ENCODE assay signal across 16 cellular contexts in genomic region chr3:112746675-112747276, GRCh38.
DNase-seq lines count a peak whose midpoint lies in the region; ATAC-seq, FAIRE-seq and TF ChIP-seq lines count a peak whose summit lies in the region.
"Had no signal": no experiment of that assay in that cellular context is flagged by ENCODE, and none has a peak within 500 bp of the region (broad histone marks: within the 10 kb centered on the region; RNA-seq: fewer than 3 reads in every experiment).

No MANE protein-coding gene starts in this region.

- H2AK5ac ChIP-seq in IMR-90 (ENCODE audit: low read depth, low read length) = no peak overlapping the region

- WGBS in IMR-90 (ENCODE audit: extremely low coverage in 2 of 2, insufficient read length in 1 of 2), 2 experiments = no CpG with 5 or more reads among the region's 6 CpGs
- WGBS in K562 (ENCODE audit: insufficient coverage, low coverage, missing lambda C conversion rate) = 8% methylated on average over 6 of the region's 6 CpGs

- H3K23ac ChIP-seq in IMR-90 (ENCODE audit: low read depth, low read length) = no peak overlapping the region

- no peak overlapping the region for H4K91ac ChIP-seq in IMR-90 (ENCODE audit: insufficient read depth, low read depth, low read length)

- H3K36me3 ChIP-seq in ACC112 (ENCODE audit: insufficient read depth, low read length) (no peaks in the 10 kb centered on the region), IMR-90 (ENCODE audit: control insufficient read depth, insufficient read depth, low read length) (no peaks in the 10 kb centered on the region), K562 (ENCODE audit: control insufficient read depth, insufficient read depth, low read length) (no peaks in the 10 kb centered on the region)

- POLR2A ChIA-PET in IMR-90 (lab: Charles Lee; ENCODE audit: unreplicated experiment) (interaction anchor here (0.6 kb wide), 1 partner anchor 62 kb away, joined by 3 read pairs; no protein-coding TSS in a partner anchor), K562 (lab: Yijun Ruan, JAX) (interaction anchor here (1.6 kb wide), 1 partner anchor 39 kb away, joined by 3 read pairs; no protein-coding TSS in a partner anchor)

- no peak overlapping the region for H2BK120ac ChIP-seq in IMR-90 (ENCODE audit: low read depth, low read length)

- in situ Hi-C loops in IMR-90 (cut with MboI; ENCODE audit: low sequenced_read_pairs) = no loop called here
- in situ Hi-C loops in K562 (cut with MboI) = loop anchor here (25.0 kb wide), 1 partner anchor 541 kb away; no protein-coding TSS in a partner anchor
- in situ Hi-C loops in GM13977 (cut with MboI; ENCODE audit: low pct_unique_long_range_greater_than_20kb, low sequenced_read_pairs, unreplicated experiment) = no loop called here

- dilution Hi-C loops in IMR-90 (cut with HindIII; ENCODE audit: low sequenced_read_pairs, unreplicated experiment) = no loop called here

- H2AFZ ChIP-seq in ACC112 (ENCODE audit: low read length, unreplicated experiment) (peak overlapping the region; percentile 91), IMR-90 (replicated peaks; ENCODE audit: low read length, poor library complexity) (no peak overlapping the region), K562 (ENCODE audit: low read depth, low read length) (no peak overlapping the region)

- TF ChIP-seq EP300 in K562 (IDR thresholded peaks at IDR 0.05; ENCODE audit: low read length) = peak; percentile 69; the same call in 1 of the 2 replicates

- ATAC-seq in IMR-90 (ENCODE audit: low read depth) (peak; percentile 72), K562 (peak; percentile 83), HG03196 (IDR thresholded peaks at IDR 0.05; ENCODE audit: unreplicated experiment) (no peak), GM21360 (IDR thresholded peaks at IDR 0.05; ENCODE audit: unreplicated experiment) (no peak)
- ATAC-seq: activated T-cell treated with anti-CD3 and anti-CD28 coated beads, Interleukin-2, amount 50 U/mL, for 4 hours had no signal

- peak overlapping the region; percentile 34 for H2BK5ac ChIP-seq in IMR-90 (ENCODE audit: low read depth, low read length, poor library complexity, severe bottlenecking)

- TF ChIP-seq CTCF in IMR-90 (conservative IDR thresholded peaks at IDR 0.05; ENCODE audit: low read depth, low read length) (no peak), K562 (IDR thresholded peaks at IDR 0.05 in 2 of 3, conservative IDR thresholded peaks at IDR 0.05 in 1 of 3; ENCODE audit: insufficient read depth in 2 of 3, low read depth in 1 of 3, low read length in 3 of 3) (no peak), GM13977 (IDR thresholded peaks at IDR 0.05; ENCODE audit: extremely low read depth, insufficient read depth, missing control alignments) (no peak), GM10266 (IDR thresholded peaks at IDR 0.05; ENCODE audit: control insufficient read depth, insufficient read depth, low read depth, missing control alignments) (no peak)

- no peak overlapping the region for H3K9ac ChIP-seq in IMR-90 (ENCODE audit: low read depth, low read length)
- no peak overlapping the region for H3K9ac ChIP-seq in K562 (ENCODE audit: insufficient read depth in 1 of 2, low read depth in 2 of 2, low read length in 2 of 2)

- H3K27ac ChIP-seq in ACC112 (ENCODE audit: low read depth, low read length) (peak overlapping the region; percentile 40), IMR-90 (ENCODE audit: insufficient read depth, low read length) (no peak overlapping the region), K562 (ENCODE audit: extremely low read depth, low read depth, low read length) (peak overlapping the region; percentile 33; the same call in 1 of the 3 replicates)

- DNase-seq in IMR-90 (peak; percentile 77), K562 (ENCODE audit: extremely low read depth in 1 of 4, low spot score in 3 of 4) (peak in 2 of 4 experiments; percentile 22 to 60), iris pigment epithelial cell (ENCODE audit: low read depth) (peak; percentile 93), GM13977 (ENCODE audit: low spot score) (no peak), GM10266 (ENCODE audit: extremely low spot score) (no peak)
- DNase-seq: activated CD4-positive, alpha-beta T cell treated with anti-CD3 and anti-CD28 coated beads, Interleukin-2, amount 50 U/mL, for 48 hours; activated naive CD8-positive, alpha-beta T cell treated with anti-CD3 and anti-CD28 coated beads, Interleukin-2, amount 10 ng/mL, durations not matched to agents 7 days and 5 days; activated T-cell treated with anti-CD3 and anti-CD28 coated beads, Interleukin-2, amount 50 U/mL, for 4 hours; cerebellar nuclear complex; immature natural killer cell; NCI-H187 treated with DMSO at 0.1 percent for 48 hours; NCI-H524; nephron progenitor cell had no signal

- H3K4me2 ChIP-seq in IMR-90 (ENCODE audit: low read depth, low read length) (peak overlapping the region; percentile 2; the same call in 1 of the 2 replicates), K562 (ENCODE audit: insufficient read depth, low read length) (peak overlapping the region; percentile 24; the same call in 1 of the 2 replicates)

- no peak overlapping the region; the same call in 1 of the 2 replicates for H3K4ac ChIP-seq in IMR-90 (ENCODE audit: low read depth, low read length)

- TF ChIP-seq RAD21 in IMR-90 (IDR thresholded peaks at IDR 0.05; ENCODE audit: low read length) (no peak), K562 (CRISPR knock-in tag; conservative IDR thresholded peaks at IDR 0.05 in 1 of 2, IDR thresholded peaks at IDR 0.05 in 1 of 2) (no peak)

- H3K79me1 ChIP-seq in IMR-90 (ENCODE audit: low read depth in 1 of 2, low read length in 2 of 2) = no peaks in the 10 kb centered on the region

- H3K4me3 ChIP-seq in ACC112 (ENCODE audit: low read depth, low read length) (no peak overlapping the region), IMR-90 (ENCODE audit: insufficient read depth, low read depth, low read length) (no peak overlapping the region), K562 (no peak overlapping the region)

- H3K4me1 ChIP-seq in ACC112 (ENCODE audit: control insufficient read depth, insufficient read depth, low read length, unreplicated experiment) (peaks cover 24% of the 10 kb centered on the region), IMR-90 (ENCODE audit: control insufficient read depth, insufficient read depth, low read length) (peaks cover 2% of the 10 kb centered on the region; the same call in 1 of the 2 replicates), K562 (replicated peaks in 1 of 2; ENCODE audit: control insufficient read depth in 2 of 2, insufficient read depth in 2 of 2, low read length in 2 of 2) (peaks cover 0 to 14% of the 10 kb centered on the region in 2 experiments; a peak in 2 of 5 replicates)

- peak overlapping the region; percentile 92; the same call in 1 of the 2 replicates for H3K18ac ChIP-seq in IMR-90 (ENCODE audit: low read depth, low read length)

- H4K5ac ChIP-seq in IMR-90 (ENCODE audit: low read depth, low read length) = peak overlapping the region; percentile 53; the same call in 1 of the 2 replicates

- no peak overlapping the region for H2BK15ac ChIP-seq in IMR-90 (ENCODE audit: low read depth, low read length)

- CTCF ChIA-PET in IMR-90 (lab: Yijun Ruan, JAX) (interaction anchor here (3.1 kb wide), 1 partner anchor 12 kb away, joined by 10 read pairs; no protein-coding TSS in a partner anchor), K562 (lab: Yijun Ruan, JAX; ENCODE audit: low intra/inter-chr PET ratio) (no interaction called here)

- intact Hi-C loops in IMR-90 (cut with micrococcal nuclease) = no loop called here
- intact Hi-C loops in K562 (cut with micrococcal nuclease) = no loop called here

- BruUV-seq in IMR-90 (replicated peaks; lab: Mats Ljungman, UMichigan) = no TSS peak
- BruUV-seq in K562 (replicated peaks; lab: Mats Ljungman, UMichigan) = no TSS peak

- H4K20me1 ChIP-seq in IMR-90 (ENCODE audit: insufficient read depth, low read length) (no peaks in the 10 kb centered on the region), K562 (replicated peaks; ENCODE audit: control insufficient read depth, insufficient read depth, low read length) (no peaks in the 10 kb centered on the region)

- H2BK20ac ChIP-seq in IMR-90 (ENCODE audit: low read depth, low read length) = peak overlapping the region; percentile 20; the same call in 1 of the 2 replicates

- no peak overlapping the region for H2AK9ac ChIP-seq in IMR-90 (replicated peaks; ENCODE audit: low read depth, low read length, poor library complexity)

- no peak for TF ChIP-seq POLR2A in IMR-90 (IDR thresholded peaks at IDR 0.05; ENCODE audit: low read depth, low read length)
- no peak for TF ChIP-seq POLR2A in K562 (conservative IDR thresholded peaks at IDR 0.05)

- peak overlapping the region in 1 of 2 experiments; percentile 47; a peak in 1 of 4 replicates for H4K8ac ChIP-seq in IMR-90 (ENCODE audit: low read depth in 2 of 2, low read length in 2 of 2)

- no peaks in the 10 kb centered on the region for H3K79me2 ChIP-seq in ACC112 (ENCODE audit: control insufficient read depth, insufficient read depth, low read length, unreplicated experiment)
- H3K79me2 ChIP-seq in K562 (ENCODE audit: control insufficient read depth, insufficient read depth, low read length) = no peaks in the 10 kb centered on the region

- no peaks in the 10 kb centered on the region for H3K27me3 ChIP-seq in ACC112 (ENCODE audit: insufficient read depth, low read length)
- H3K27me3 ChIP-seq in IMR-90 (ENCODE audit: control insufficient read depth, insufficient read depth, low read length) = no peaks in the 10 kb centered on the region
- no peaks in the 10 kb centered on the region for H3K27me3 ChIP-seq in K562 (ENCODE audit: control insufficient read depth in 2 of 2, insufficient read depth in 2 of 2, low read length in 2 of 2)

- FAIRE-seq in K562 (lab: Jason Lieb, UNC) = peak; percentile 84

- H3K9me1 ChIP-seq in IMR-90 (ENCODE audit: insufficient read depth, low read length) = no peaks in the 10 kb centered on the region
- H3K9me1 ChIP-seq in K562 (ENCODE audit: control insufficient read depth, insufficient read depth, low read length) = no peaks in the 10 kb centered on the region

- H3K56ac ChIP-seq in IMR-90 (ENCODE audit: extremely low read depth, insufficient read depth, low read length) = no peak overlapping the region

- H3K14ac ChIP-seq in IMR-90 (replicated peaks; ENCODE audit: low read depth, low read length) = no peak overlapping the region

- H3K9me3 ChIP-seq in IMR-90 (ENCODE audit: control insufficient read depth, insufficient read depth, low read length) = no peaks in the 10 kb centered on the region
- H3K9me3 ChIP-seq in K562 (replicated peaks; ENCODE audit: control insufficient read depth, insufficient read depth, low read depth, low read length) = no peaks in the 10 kb centered on the region

TF ChIP-seq in IMR-90, 13 proteins besides CTCF, POLR2A, EP300 and RAD21 (continues in another document):
- no peak for TF ChIP-seq SMC3 (IDR thresholded peaks at IDR 0.05; ENCODE audit: low read depth, low read length)
- no peak; the same call in 1 of the 2 replicates for TF ChIP-seq CEBPB (IDR thresholded peaks at IDR 0.05; ENCODE audit: low read depth, low read length)
- 0 out of 2 replicates have a peak, but pooled peaks have one; percentile 29 for TF ChIP-seq MXI1 (IDR thresholded peaks at IDR 0.05; ENCODE audit: borderline replicate concordance, low read depth, low read length)

TF ChIP-seq in K562, 482 proteins besides CTCF, POLR2A, EP300 and RAD21 (continues in another document):
- TF ChIP-seq ETV6 (IDR thresholded peaks at IDR 0.05; ENCODE audit: borderline replicate concordance in 1 of 2, low read depth in 2 of 2, low read length in 1 of 2) (no peak), ETV6 (CRISPR knock-in tag; IDR thresholded peaks at IDR 0.05; ENCODE audit: borderline replicate concordance) (no peak), ZNF124 (CRISPR knock-in tag; IDR thresholded peaks at IDR 0.05) (no peak)

Comparison
In these comparisons a context has a peak if more than half of its experiments do, and no peak if none do; other contexts are left out.
1. ATAC-seq: peak in IMR-90 (single experiment) and K562 (single experiment); none in HG03196 (single experiment) and GM21360 (single experiment).
2. DNase-seq: peak in IMR-90 (single experiment) and iris pigment epithelial cell (single experiment); none in GM13977 (single experiment) and GM10266 (single experiment).